ENCODE assay signal across 1 cellular context in genomic region chr3:148750296-148750695, GRCh38.
TF ChIP-seq lines count a peak whose summit lies in the region.

No MANE protein-coding gene starts in this region.

TF ChIP-seq in HepG2, 621 proteins besides CTCF, POLR2A, EP300 and RAD21 (continued from another document):
- TF ChIP-seq PBX2 (CRISPR knock-in tag; IDR thresholded peaks at IDR 0.05) (no peak), JUNB (CRISPR knock-in tag; IDR thresholded peaks at IDR 0.05; ENCODE audit: borderline replicate concordance) (no peak), ZNF253 (CRISPR knock-in tag; IDR thresholded peaks at IDR 0.05; ENCODE audit: borderline replicate concordance) (no peak), MTA1 (CRISPR knock-in tag; IDR thresholded peaks at IDR 0.05; ENCODE audit: borderline replicate concordance) (no peak), FOXJ3 (CRISPR knock-in tag; IDR thresholded peaks at IDR 0.05; ENCODE audit: borderline replicate concordance) (no peak), ZNF83 (CRISPR knock-in tag; IDR thresholded peaks at IDR 0.05; ENCODE audit: borderline replicate concordance) (no peak), SRSF1 (optimal IDR thresholded peaks at IDR 0.05; ENCODE audit: low read depth, low read length) (no peak), ZNF574 (CRISPR knock-in tag; IDR thresholded peaks at IDR 0.05) (no peak), MEF2D (CRISPR knock-in tag; IDR thresholded peaks at IDR 0.05) (no peak), RBFOX2 (IDR thresholded peaks at IDR 0.05; ENCODE audit: low read depth, low read length) (no peak)
- TF ChIP-seq, protein P1, sequence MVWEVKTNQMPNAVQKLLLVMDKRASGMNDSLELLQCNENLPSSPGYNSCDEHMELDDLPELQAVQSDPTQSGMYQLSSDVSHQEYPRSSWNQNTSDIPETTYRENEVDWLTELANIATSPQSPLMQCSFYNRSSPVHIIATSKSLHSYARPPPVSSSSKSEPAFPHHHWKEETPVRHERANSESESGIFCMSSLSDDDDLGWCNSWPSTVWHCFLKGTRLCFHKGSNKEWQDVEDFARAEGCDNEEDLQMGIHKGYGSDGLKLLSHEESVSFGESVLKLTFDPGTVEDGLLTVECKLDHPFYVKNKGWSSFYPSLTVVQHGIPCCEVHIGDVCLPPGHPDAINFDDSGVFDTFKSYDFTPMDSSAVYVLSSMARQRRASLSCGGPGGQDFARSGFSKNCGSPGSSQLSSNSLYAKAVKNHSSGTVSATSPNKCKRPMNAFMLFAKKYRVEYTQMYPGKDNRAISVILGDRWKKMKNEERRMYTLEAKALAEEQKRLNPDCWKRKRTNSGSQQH (CRISPR knock-in tag; IDR thresholded peaks at IDR 0.05; ENCODE audit: low read depth): no peak
